19 cellular contexts compared by ENCODE assay signal in the genomic region with DNA sequence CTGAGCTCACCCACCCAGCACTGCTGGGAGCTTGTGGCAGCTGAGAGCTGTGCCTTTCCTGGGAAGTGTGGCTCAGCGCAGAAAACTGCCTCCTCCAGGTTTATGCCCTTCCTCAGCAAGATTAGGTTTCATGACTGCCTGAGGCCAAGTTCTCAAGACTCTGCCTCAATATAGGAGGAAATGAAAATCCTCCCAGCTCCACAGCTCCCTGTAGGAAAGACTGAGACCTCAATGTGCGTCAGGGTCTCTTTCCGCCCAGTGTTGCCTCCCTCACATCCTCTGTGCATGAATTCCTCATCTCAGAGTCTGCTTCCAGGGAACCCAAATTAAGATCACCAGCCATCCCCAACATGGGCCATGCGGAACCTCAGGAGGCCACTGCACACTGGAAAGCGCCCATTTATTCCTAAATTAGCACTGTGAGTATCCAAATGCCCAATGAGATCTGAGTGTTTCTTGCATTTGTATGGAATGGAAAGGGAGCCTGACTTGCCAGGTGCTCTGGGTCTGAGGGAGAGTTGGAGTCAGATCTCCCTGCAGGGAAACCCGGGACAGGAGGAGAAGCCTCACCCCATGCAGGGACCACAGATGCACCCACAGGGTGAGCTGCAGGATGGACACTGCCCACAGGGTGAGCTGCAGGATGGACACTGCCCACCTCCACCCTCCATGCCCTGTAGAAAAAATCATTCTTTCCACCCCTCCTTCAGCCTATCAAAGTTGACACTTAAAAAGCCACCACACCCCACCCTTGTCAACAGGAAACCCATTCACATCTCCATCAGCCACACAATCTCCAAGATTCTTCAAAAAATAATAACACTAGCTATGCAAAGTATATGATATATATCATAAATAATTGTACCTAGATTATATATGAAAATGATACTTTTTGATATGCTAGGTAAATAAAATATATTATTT.
"Had no signal": no experiment of that assay in that cellular context is flagged by ENCODE, and none has a peak within 500 bp of the region (broad histone marks: within the 10 kb centered on the region; RNA-seq: fewer than 3 reads in every experiment).

No MANE protein-coding gene starts in this region.

- H3K9me3 ChIP-seq: gastrocnemius medialis, heart right ventricle, SK-N-SH, stomach, thoracic aorta had no signal

- H3K4me1 ChIP-seq: gastrocnemius medialis, neural progenitor cell, stomach had no signal

- H3K27ac Mint-ChIP-seq: activated naive CD8-positive, alpha-beta T cell treated with anti-CD3 and anti-CD28 coated beads for 36 hours; neural progenitor cell; T-helper 1 cell treated with Interleukin-12 subunit alpha and Interleukin-12 subunit beta and Interleukin-4 antibody, amounts not matched to agents 30 μg/mL and 1 μg/mL, for 36 hours had no signal

- H3K4me3 Mint-ChIP-seq: activated naive CD8-positive, alpha-beta T cell treated with anti-CD3 and anti-CD28 coated beads for 36 hours; neural progenitor cell; T-helper 1 cell treated with Interleukin-12 subunit alpha and Interleukin-12 subunit beta and Interleukin-4 antibody, amounts not matched to agents 30 μg/mL and 1 μg/mL, for 36 hours had no signal

- H3K27me3 ChIP-seq: cardiac muscle cell had no signal

- DNase-seq: activated CD4-positive, alpha-beta T cell treated with anti-CD3 and anti-CD28 coated beads, Interleukin-2, amount 50 U/mL, for 48 hours; activated naive CD8-positive, alpha-beta T cell treated with anti-CD3 and anti-CD28 coated beads for 36 hours; anterior cingulate cortex; gastrocnemius medialis; heart right ventricle; kidney; left ventricle myocardium superior; mesendoderm; posterior cingulate gyrus; SK-N-SH; stimulated activated CD4-positive, alpha-beta T cell treated with anti-CD3 and anti-CD28 coated beads, Interleukin-15, amount 100 ng/mL, for 24 hours; stimulated activated CD4-positive, alpha-beta T cell treated with anti-CD3 and anti-CD28 coated beads, Interleukin-4, amount 100 ng/mL, for 24 hours; stomach had no signal

- H3K27me3 Mint-ChIP-seq: activated naive CD8-positive, alpha-beta T cell treated with anti-CD3 and anti-CD28 coated beads for 36 hours had no signal

- H3K4me3 ChIP-seq: cardiac muscle cell, gastrocnemius medialis, heart right ventricle, neural progenitor cell, stomach, thoracic aorta had no signal

- H3K4me2 ChIP-seq: neural progenitor cell, SK-N-SH had no signal

- H3K36me3 ChIP-seq: cardiac muscle cell, gastrocnemius medialis, heart right ventricle, neural progenitor cell, stomach, thoracic aorta had no signal

- H3K36me3 Mint-ChIP-seq: activated naive CD8-positive, alpha-beta T cell treated with anti-CD3 and anti-CD28 coated beads for 36 hours; neural progenitor cell had no signal

- ATAC-seq: activated CD4-positive, CD25-positive, alpha-beta regulatory T cell treated with anti-CD3 and anti-CD28 coated beads, Interleukin-2, amount 50 U/mL, for 24 hours; gastrocnemius medialis; heart right ventricle; left ventricle myocardium superior had no signal

- H3K9me3 Mint-ChIP-seq: activated naive CD8-positive, alpha-beta T cell treated with anti-CD3 and anti-CD28 coated beads for 36 hours; neural progenitor cell; T-helper 1 cell treated with Interleukin-12 subunit alpha and Interleukin-12 subunit beta and Interleukin-4 antibody, amounts not matched to agents 30 μg/mL and 1 μg/mL, for 36 hours had no signal

- H3K4me1 Mint-ChIP-seq: neural progenitor cell had no signal

- H3K27ac ChIP-seq: cardiac muscle cell, gastrocnemius medialis, neural progenitor cell, stomach, thoracic aorta had no signal

- FAIRE-seq: colon, kidney had no signal

- H3K9ac ChIP-seq: neural progenitor cell, SK-N-SH had no signal

- H2AFZ ChIP-seq: neural progenitor cell had no signal
